8 cellular contexts compared by ENCODE assay signal in genomic region chr9:117704024-117704575, GRCh38. TPM values are rescaled to one million over a fixed set of nuclear protein-coding genes. Genes with fewer than 3 reads are reported as not detected.
DNase-seq lines count a peak whose midpoint lies in the region; ATAC-seq, FAIRE-seq and TF ChIP-seq lines count a peak whose summit lies in the region.

TLR4 (plus strand) TSS chr9:117704403; CDS start chr9:117704473, 70 bp downstream.

- H3K27me3 Mint-ChIP-seq in stimulated activated memory B cell treated with anti-CD40 and anti-IgM and Interleukin-4, amounts not matched to agents 10 μg/mL and 1 μg/mL and 100 μg/mL, for 72 hours = no peaks in the 10 kb centered on the region

- peaks cover 13% of the 10 kb centered on the region for H3K4me1 ChIP-seq in MM.1S (ENCODE audit: low read length)

- H3K9ac ChIP-seq in MM.1S (ENCODE audit: low read length) = peak within 1 kb of the TSS; percentile 42; the same call in 1 of the 2 replicates

- H3K9me3 ChIP-seq in MM.1S (replicated peaks; ENCODE audit: insufficient read depth, low read length) = no peaks in the 10 kb centered on the region

- H3K36me3 Mint-ChIP-seq in stimulated activated memory B cell treated with anti-CD40 and anti-IgM and Interleukin-4, amounts not matched to agents 10 μg/mL and 1 μg/mL and 100 μg/mL, for 72 hours = peaks cover 9% of the 10 kb centered on the region

- peak; percentile 92 for ATAC-seq in left colon
- peak; percentile 99 for ATAC-seq in stimulated activated memory B cell treated with anti-CD40 and anti-IgM and Interleukin-4, amounts not matched to agents 10 μg/mL and 1 μg/mL and 100 μg/mL, for 72 hours

- peak within 1 kb of the TSS; percentile 70 for H2AFZ ChIP-seq in MM.1S (ENCODE audit: low read length)

- H3K4me1 Mint-ChIP-seq in stimulated activated memory B cell treated with anti-CD40 and anti-IgM and Interleukin-4, amounts not matched to agents 10 μg/mL and 1 μg/mL and 100 μg/mL, for 72 hours = peaks cover 49% of the 10 kb centered on the region

- peak within 1 kb of the TSS; percentile 78 for H3K4me3 Mint-ChIP-seq in stimulated activated memory B cell treated with anti-CD40 and anti-IgM and Interleukin-4, amounts not matched to agents 10 μg/mL and 1 μg/mL and 100 μg/mL, for 72 hours

- H3K36me3 ChIP-seq in MM.1S (replicated peaks; ENCODE audit: insufficient read depth, low read length) (no peaks in the 10 kb centered on the region), bronchial epithelial cell (ENCODE audit: control insufficient read depth, insufficient read depth, low read length) (no peaks in the 10 kb centered on the region)

- no peaks in the 10 kb centered on the region for H4K20me1 ChIP-seq in MM.1S (ENCODE audit: insufficient read depth, low read length)

- H3K9me3 Mint-ChIP-seq in stimulated activated memory B cell treated with anti-CD40 and anti-IgM and Interleukin-4, amounts not matched to agents 10 μg/mL and 1 μg/mL and 100 μg/mL, for 72 hours = no peaks in the 10 kb centered on the region

- DNase-seq in H54 (ENCODE audit: insufficient read length, low spot score) (peak; percentile 36), MM.1S (peak; percentile 92), bronchial epithelial cell (ENCODE audit: low read depth) (peak; percentile 56), left colon (peak; percentile 69 to 71), activated gamma-delta T cell (lab: John Stamatoyannopoulos, UW) (no peak)
- DNase-seq in effector CD4-positive, alpha-beta T cell = no peak

- H3K4me3 ChIP-seq in GM12875 (ENCODE audit: low read depth, low read length) (peak within 1 kb of the TSS; percentile 11), MM.1S (ENCODE audit: low read length) (peak within 1 kb of the TSS; percentile 56), bronchial epithelial cell (ENCODE audit: low read depth, low read length) (no peak within 1 kb of the TSS)

- TF ChIP-seq CTCF in GM12875 (IDR thresholded peaks at IDR 0.05; ENCODE audit: borderline replicate concordance, insufficient read depth, low read depth, low read length) (no peak), MM.1S (IDR thresholded peaks at IDR 0.05; ENCODE audit: low read length) (no peak), bronchial epithelial cell (IDR thresholded peaks at IDR 0.05; ENCODE audit: insufficient read depth, low read length, severe bottlenecking) (no peak)

- intact Hi-C loops in left colon (cut with DNase I, micrococcal nuclease) = no loop called here

- H3K79me2 ChIP-seq in MM.1S (ENCODE audit: low read length) = no peaks in the 10 kb centered on the region

- TF ChIP-seq POLR2A in H54 (IDR thresholded peaks at IDR 0.05; ENCODE audit: low read depth, low read length) = peak; percentile 68

- H3K27me3 ChIP-seq in MM.1S (replicated peaks; ENCODE audit: insufficient read depth, low read length) (no peaks in the 10 kb centered on the region), bronchial epithelial cell (ENCODE audit: control insufficient read depth, insufficient read depth, low read length) (no peaks in the 10 kb centered on the region)

- peak within 1 kb of the TSS; percentile 65; the same call in 1 of the 2 replicates for H3K27ac ChIP-seq in MM.1S (ENCODE audit: low read length)

- H3F3A ChIP-seq in MM.1S (ENCODE audit: insufficient read depth, low read length) = peaks cover 17% of the 10 kb centered on the region

- peak; percentile 98 for FAIRE-seq in H54 (lab: Jason Lieb, UNC)
- FAIRE-seq in bronchial epithelial cell (lab: Jason Lieb, UNC) = no peak

- peak within 1 kb of the TSS; percentile 78 for H3K4me2 ChIP-seq in MM.1S (ENCODE audit: low read depth, low read length)

- H3K9me2 ChIP-seq in MM.1S (replicated peaks; ENCODE audit: insufficient read depth, low read length) = no peaks in the 10 kb centered on the region

- H3K27ac Mint-ChIP-seq in stimulated activated memory B cell treated with anti-CD40 and anti-IgM and Interleukin-4, amounts not matched to agents 10 μg/mL and 1 μg/mL and 100 μg/mL, for 72 hours = peak within 1 kb of the TSS; percentile 93

RNA-seq across cellular contexts. Expression of gene TLR4, which starts in this region (rescaled TPM):
- total RNA-seq in bronchial epithelial cell (0.13 and 0.26 TPM in 2 replicates), left colon (10 to 100 TPM in 1 of 2 donors, 1 to 10 TPM in 1; 6.0 to 12.8 TPM)

Comparison
In these comparisons a context has a peak if more than half of its experiments do, and no peak if none do; other contexts are left out.
1. Peak in DNase-seq in bronchial epithelial cell; RNA of the gene not detected or under 1 TPM.
2. DNase-seq: peak in H54 (single experiment), MM.1S (single experiment) and left colon (2 of 2); none in activated gamma-delta T cell (single experiment) and effector CD4-positive, alpha-beta T cell (single experiment).